ENCODE assay signal across 11 cellular contexts in the genomic region with DNA sequence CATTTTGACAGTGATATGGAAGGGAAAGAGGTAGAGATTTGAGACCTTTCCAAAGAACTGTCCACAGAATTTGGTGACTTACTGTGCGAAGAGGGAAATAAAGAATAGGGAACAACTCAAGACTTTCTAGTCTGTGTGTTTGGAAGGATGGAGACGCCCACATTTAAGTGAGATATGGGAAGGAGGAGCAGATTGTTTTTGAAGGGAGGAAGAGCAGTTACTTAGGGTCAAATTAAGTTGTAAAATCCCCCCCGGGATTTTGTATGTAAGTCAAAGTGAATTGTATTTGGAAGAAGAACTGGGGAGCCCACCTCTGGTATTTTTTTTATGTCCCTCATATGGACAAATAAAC. TPM values are rescaled to one million over a fixed set of nuclear protein-coding genes. Genes with fewer than 3 reads are reported as not detected.
DNase-seq lines count a peak whose midpoint lies in the region; ATAC-seq and TF ChIP-seq lines count a peak whose summit lies in the region.
"Had no signal": no experiment of that assay in that cellular context is flagged by ENCODE, and none has a peak within 500 bp of the region (broad histone marks: within the 10 kb centered on the region; RNA-seq: fewer than 3 reads in every experiment).

No MANE protein-coding gene starts in this region.

- no peaks in the 10 kb centered on the region for H3K9me3 ChIP-seq in heart left ventricle
- H3K9me3 ChIP-seq in breast epithelium = no peaks in the 10 kb centered on the region
- H3K9me3 ChIP-seq in aorta (ENCODE audit: control insufficient read depth, low read length) = no peaks in the 10 kb centered on the region

- no peaks in the 10 kb centered on the region for H3K27me3 Mint-ChIP-seq in endothelial cell (ENCODE audit: unreplicated experiment)
- H3K27me3 Mint-ChIP-seq: activated CD4-positive, alpha-beta T cell treated with anti-CD3 and anti-CD28 coated beads, Interleukin-2, amount 10 ng/mL, durations not matched to agents 7 days and 5 days; dendritic cell treated with granulocyte-macrophage colony-stimulating factor and Interleukin-4, amounts not matched to agents 40 ng/mL and 50 ng/mL, for 4 days had no signal

- DNase-seq in heart left ventricle (no peak), Right ventricle myocardium inferior (ENCODE audit: missing footprints) (no peak), breast epithelium (ENCODE audit: low spot score in 2 of 2) (no peak), mesendoderm (no peak), aorta (no peak), endothelial cell (ENCODE audit: low spot score) (no peak), lower leg skin (ENCODE audit: low spot score in 2 of 2) (no peak)
- DNase-seq: NCI-H1105 treated with DMSO at 0.1 percent for 48 hours had no signal

- no peak overlapping the region for H4K8ac ChIP-seq in mesendoderm (ENCODE audit: low read depth, low read length)

- H2BK15ac ChIP-seq in mesendoderm (replicated peaks; ENCODE audit: low read depth) = no peak overlapping the region

- no peak for TF ChIP-seq POLR2A in heart left ventricle (IDR thresholded peaks at IDR 0.05)
- TF ChIP-seq POLR2A in breast epithelium (IDR thresholded peaks at IDR 0.05) = no peak
- TF ChIP-seq POLR2A in lower leg skin (IDR thresholded peaks at IDR 0.05) = no peak

- peak overlapping the region; percentile 93 for H3K4me2 ChIP-seq in mesendoderm (ENCODE audit: low read length)

- H2BK120ac ChIP-seq in mesendoderm (ENCODE audit: low read depth, low read length) = no peak overlapping the region

- no peak overlapping the region for H4K5ac ChIP-seq in mesendoderm (ENCODE audit: low read length)

- H3K18ac ChIP-seq in mesendoderm (ENCODE audit: low read length) = no peak overlapping the region

- peak overlapping the region; percentile 57 to 89 (median 84) for H3K4me3 ChIP-seq in heart left ventricle
- H3K4me3 ChIP-seq in breast epithelium = peak overlapping the region; percentile 74 to 86 (median 78)
- H3K4me3 ChIP-seq in mesendoderm (ENCODE audit: low read length) = peak overlapping the region; percentile 76
- H3K4me3 ChIP-seq in aorta (ENCODE audit: low read length in 2 of 2) = peak overlapping the region; percentile 13 to 65
- no peak overlapping the region for H3K4me3 ChIP-seq in lower leg skin (ENCODE audit: low read depth, poor library complexity, severe bottlenecking)

- no peak overlapping the region for H3K27ac Mint-ChIP-seq in endothelial cell (ENCODE audit: unreplicated experiment)
- H3K27ac Mint-ChIP-seq: dendritic cell treated with granulocyte-macrophage colony-stimulating factor and Interleukin-4, amounts not matched to agents 40 ng/mL and 50 ng/mL, for 4 days had no signal

- ATAC-seq in heart left ventricle (no peak), Right ventricle myocardium inferior (no peak), aorta (ENCODE audit: low FRiP score) (no peak), GM18519 (IDR thresholded peaks at IDR 0.05; ENCODE audit: low FRiP score, unreplicated experiment) (no peak)

- H3K27ac ChIP-seq in heart left ventricle (peak overlapping the region in 6 of 12 donors; percentile 84 to 100 (median 100)), breast epithelium (peak overlapping the region; percentile 99 to 100), mesendoderm (ENCODE audit: low read depth, low read length) (no peak overlapping the region), aorta (ENCODE audit: low read depth in 1 of 2, low read length in 2 of 2) (no peak overlapping the region)

- H2AK5ac ChIP-seq in mesendoderm (ENCODE audit: low read length) = no peak overlapping the region

- no peak for TF ChIP-seq CTCF in heart left ventricle (IDR thresholded peaks at IDR 0.05)
- TF ChIP-seq CTCF in breast epithelium (IDR thresholded peaks at IDR 0.05) = no peak
- no peak for TF ChIP-seq CTCF in endothelial cell (IDR thresholded peaks at IDR 0.05; ENCODE audit: unreplicated experiment)
- no peak for TF ChIP-seq CTCF in lower leg skin (IDR thresholded peaks at IDR 0.05)

- H3K27me3 ChIP-seq in heart left ventricle (no peaks in the 10 kb centered on the region), breast epithelium (no peaks in the 10 kb centered on the region), mesendoderm (ENCODE audit: insufficient read depth, low read length, poor library complexity) (no peaks in the 10 kb centered on the region), aorta (ENCODE audit: control insufficient read depth in 1 of 2, insufficient read depth in 2 of 2, low read length in 1 of 2) (no peaks in the 10 kb centered on the region)

- H3K4me3 Mint-ChIP-seq in endothelial cell (ENCODE audit: unreplicated experiment) = no peak overlapping the region
- H3K4me3 Mint-ChIP-seq: activated CD4-positive, alpha-beta T cell treated with anti-CD3 and anti-CD28 coated beads, Interleukin-2, amount 10 ng/mL, durations not matched to agents 7 days and 5 days; dendritic cell treated with granulocyte-macrophage colony-stimulating factor and Interleukin-4, amounts not matched to agents 40 ng/mL and 50 ng/mL, for 4 days had no signal

- no peak overlapping the region for H3K23ac ChIP-seq in mesendoderm (ENCODE audit: low read length)

- peaks cover 42% of the 10 kb centered on the region for H3K79me2 ChIP-seq in mesendoderm (ENCODE audit: control insufficient read depth, insufficient read depth, low read length)

- WGBS in heart left ventricle, 4 donors = 36 to 52% (median 46%) methylated on average over 3 of the region's 3 CpGs
- no CpG with 5 or more reads among the region's 3 CpGs for WGBS in mesendoderm (ENCODE audit: extremely low coverage, insufficient coverage, low lambda C conversion rate)
- WGBS in aorta, 2 donors = 23 to 31% methylated on average over 3 of the region's 3 CpGs
- 14 to 18% methylated on average over 3 of the region's 3 CpGs for WGBS in lower leg skin, 2 donors

- intact Hi-C loops in heart left ventricle (cut with DNase I) (loop anchor here in 7 of 10 donors (5.0 to 10.0 kb wide), 7 partner anchors 47 to 487 kb away; partner anchors contain the start of gene HMGB1 (in 2 of the 7)), Right ventricle myocardium inferior (cut with DNase I) (loop anchor here (5.0 kb wide), 2 partner anchors 183 to 312 kb away; partner anchors contain the start of gene KATNAL1), breast epithelium (cut with DNase I; ENCODE audit: low total_unique reads) (loop anchor here (10.0 kb wide), 1 partner anchor 154 kb away; the partner anchor contains the start of gene HMGB1), aorta (cut with DNase I) (loop anchor here (5.0 to 10.0 kb wide), 9 partner anchors 53 to 484 kb away; partner anchors contain the start of genes HMGB1 (in 1 of the 2), KATNAL1 (in 1 of the 2), MEDAG (in 1 of the 2) and UBE2L5 (in 1 of the 2)), lower leg skin (cut with DNase I; ENCODE audit: low total_unique reads) (no loop called here)

- H3K9ac ChIP-seq in mesendoderm (ENCODE audit: low read length) = peak overlapping the region; percentile 93

- peaks cover 1% of the 10 kb centered on the region for H3K36me3 Mint-ChIP-seq in endothelial cell (ENCODE audit: low read depth, unreplicated experiment)

- no peak overlapping the region for H2BK5ac ChIP-seq in mesendoderm (ENCODE audit: low read length)

- H3K56ac ChIP-seq in mesendoderm (ENCODE audit: low read length) = peak overlapping the region; percentile 95

- no peaks in the 10 kb centered on the region for H3K9me3 Mint-ChIP-seq in endothelial cell (ENCODE audit: unreplicated experiment)
- H3K9me3 Mint-ChIP-seq: activated CD4-positive, alpha-beta T cell treated with anti-CD3 and anti-CD28 coated beads, Interleukin-2, amount 10 ng/mL, durations not matched to agents 7 days and 5 days; dendritic cell treated with granulocyte-macrophage colony-stimulating factor and Interleukin-4, amounts not matched to agents 40 ng/mL and 50 ng/mL, for 4 days had no signal

- H3K36me3 ChIP-seq in heart left ventricle = peaks cover 0 to 28% (median 16%) of the 10 kb centered on the region in 9 donors
- no peaks in the 10 kb centered on the region for H3K36me3 ChIP-seq in breast epithelium
- no peaks in the 10 kb centered on the region for H3K36me3 ChIP-seq in mesendoderm (ENCODE audit: control insufficient read depth, insufficient read depth, low read length)
- H3K36me3 ChIP-seq in aorta (ENCODE audit: control insufficient read depth in 1 of 2, insufficient read depth in 2 of 2, low read length in 1 of 2) = no peaks in the 10 kb centered on the region

- H3K4me1 Mint-ChIP-seq in endothelial cell (ENCODE audit: unreplicated experiment) = peaks cover 7% of the 10 kb centered on the region

- no peak overlapping the region for H3K4ac ChIP-seq in mesendoderm (ENCODE audit: low read depth, low read length)

- H3K4me1 ChIP-seq in heart left ventricle (peaks cover 0 to 49% (median 25%) of the 10 kb centered on the region in 12 donors), breast epithelium (peaks cover 0 to 6% of the 10 kb centered on the region in 2 donors), mesendoderm (ENCODE audit: control insufficient read depth, low read depth, low read length) (peaks cover 4% of the 10 kb centered on the region), aorta (ENCODE audit: control insufficient read depth in 1 of 2, insufficient read depth in 2 of 2, low read length in 2 of 2) (peaks cover 0 to 7% of the 10 kb centered on the region in 2 donors)

- peaks cover 15% of the 10 kb centered on the region for H3K79me1 ChIP-seq in mesendoderm (ENCODE audit: low read length)

RNA-seq across cellular contexts. Expression of gene USPL1, which starts 1.2 kb away (rescaled TPM):
- total RNA-seq in heart left ventricle = 10 to 100 TPM in 6 of 9 donors, 1 to 10 TPM in 3; 9.0 to 14.3 (median 10.2) TPM
- 1 to 10 TPM; 4.5 to 8.0 TPM for polyA plus RNA-seq in heart left ventricle
- 10.3 TPM for total RNA-seq in Right ventricle myocardium inferior
- 10 to 100 TPM; 27.8 to 40.0 (median 28.2) TPM for total RNA-seq in breast epithelium
- polyA plus RNA-seq in mesendoderm (2013, experiment 1 of 2) = 9.5 TPM
- 9.7 TPM for polyA plus RNA-seq in mesendoderm (2013, experiment 2 of 2)
- 10 to 100 TPM; 15.6 to 18.8 TPM for total RNA-seq in aorta
- 1 to 10 TPM; 3.3 to 6.7 TPM for polyA plus RNA-seq in aorta
- total RNA-seq in endothelial cell (ENCODE audit: unreplicated experiment) = 21.1 TPM
- 10 to 100 TPM; 16.0 to 20.8 (median 18.2) TPM for total RNA-seq in lower leg skin

Comparison
In these comparisons a context has a peak if more than half of its experiments do, and no peak if none do; other contexts are left out.
1. H3K27ac ChIP-seq: peak in breast epithelium (2 of 2); none in mesendoderm (single experiment) and aorta (0 of 2).